Comparison of ENCODE assay signal across 1 cellular context in the genomic region with DNA sequence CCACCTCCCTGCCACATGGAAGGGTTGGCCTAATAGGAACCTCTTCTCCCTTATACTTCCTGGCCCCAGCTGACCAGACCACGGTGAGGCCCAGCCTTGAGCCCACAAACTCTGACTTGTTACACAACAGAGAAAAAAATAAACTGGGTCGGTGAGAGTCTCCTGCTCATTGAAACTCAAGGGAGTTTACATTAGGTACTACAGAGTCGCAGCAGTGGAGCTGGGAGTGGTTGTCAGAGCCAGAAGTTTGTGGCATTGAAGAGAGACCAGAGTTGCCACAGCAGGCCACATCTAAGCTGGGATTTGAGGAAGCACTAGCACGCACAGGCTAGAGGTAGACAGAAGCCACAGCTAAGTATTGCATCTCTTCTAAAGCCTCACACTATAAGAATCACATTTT.
TF ChIP-seq lines count a peak whose summit lies in the region.

No MANE protein-coding gene starts in this region.

TF ChIP-seq in IMR-90, 13 proteins besides CTCF, POLR2A, EP300 and RAD21:
- TF ChIP-seq SMC3 (IDR thresholded peaks at IDR 0.05; ENCODE audit: low read depth, low read length) (no peak), MXI1 (IDR thresholded peaks at IDR 0.05; ENCODE audit: borderline replicate concordance, low read depth, low read length) (no peak)
